Comparison of ENCODE assay signal across 9 cellular contexts in genomic region chr3:52253314-52254260, GRCh38. TPM values are rescaled to one million over a fixed set of nuclear protein-coding genes. Genes with fewer than 3 reads are reported as not detected.
DNase-seq lines count a peak whose midpoint lies in the region; ATAC-seq, FAIRE-seq and TF ChIP-seq lines count a peak whose summit lies in the region.
"Had no signal": no experiment of that assay in that cellular context is flagged by ENCODE, and none has a peak within 500 bp of the region (broad histone marks: within the 10 kb centered on the region; RNA-seq: fewer than 3 reads in every experiment).

No MANE protein-coding gene starts in this region.

- peak overlapping the region; percentile 37 for H3K27ac ChIP-seq in left ventricle myocardium inferior (replicated peaks)

- intact Hi-C loops in left ventricle myocardium inferior (cut with micrococcal nuclease) = no loop called here

- H3K9me3 ChIP-seq in left ventricle myocardium inferior (replicated peaks) = no peaks in the 10 kb centered on the region

- peak; percentile 87 for ATAC-seq in HG02610 (IDR thresholded peaks at IDR 0.05; ENCODE audit: unreplicated experiment)

- peak; percentile 95 for FAIRE-seq in GM12891 (lab: Jason Lieb, UNC)

- DNase-seq in GM12891 (ENCODE audit: insufficient read length, low spot score) = peak; percentile 81
- DNase-seq in NK-92 treated with Interleukin-12 subunit alpha and Interleukin-12 subunit beta, amount 100 ng/mL, for 24 hours (lab: John Stamatoyannopoulos, UW) = peak; percentile 66
- DNase-seq in activated T-cell treated with anti-CD3 and anti-CD28 coated beads, Interleukin-2, amount 50 U/mL, for 48 hours = peak; percentile 86 to 90
- DNase-seq in left ventricle myocardium inferior = no peak
- peak; percentile 76 for DNase-seq in stimulated activated CD4-positive, alpha-beta T cell treated with anti-CD3 and anti-CD28 coated beads, Interleukin-4, amount 100 ng/mL, for 1 hour
- no peak for DNase-seq in DMS79 (lab: John Stamatoyannopoulos, UW)
- no peak for DNase-seq in NCI-H146 treated with DMSO at 0.1 percent for 48 hours (lab: John Stamatoyannopoulos, UW; ENCODE audit: unreplicated experiment)

- no peak for TF ChIP-seq CTCF in left ventricle myocardium inferior (IDR thresholded peaks at IDR 0.05; ENCODE audit: borderline replicate concordance)

- peaks cover 90% of the 10 kb centered on the region for H3K36me3 ChIP-seq in left ventricle myocardium inferior

- H3K4me3 ChIP-seq in left ventricle myocardium inferior = no peak overlapping the region

- peak; percentile 30; the same call in 1 of the 2 replicates for TF ChIP-seq POLR2A in GM12891 (IDR thresholded peaks at IDR 0.05; ENCODE audit: low read depth, low read length)

- H3K27me3 ChIP-seq in left ventricle myocardium inferior (ENCODE audit: low read depth) = no peaks in the 10 kb centered on the region

- peaks cover 24% of the 10 kb centered on the region for H3K4me1 ChIP-seq in left ventricle myocardium inferior

TF ChIP-seq in GM12891, 5 proteins besides CTCF, POLR2A, EP300 and RAD21:
- TF ChIP-seq SPI1 (IDR thresholded peaks at IDR 0.05; ENCODE audit: low read depth, low read length) (peak; percentile 99), TAF1 (IDR thresholded peaks at IDR 0.05; ENCODE audit: low read depth, low read length) (no peak), POU2F2 (IDR thresholded peaks at IDR 0.05; ENCODE audit: low read depth, low read length) (peak; percentile 41; the same call in 1 of the 2 replicates), POLR2AphosphoS5 (IDR thresholded peaks at IDR 0.05; ENCODE audit: low read depth, low read length) (peak; percentile 55; the same call in 1 of the 2 replicates)

RNA-seq across cellular contexts. Expression of gene PPM1M, which starts 8.0 kb away (rescaled TPM):
- polyA plus RNA-seq in GM12891 (2012; ENCODE audit: low read depth, missing spikeins) = 19.3 TPM
- 9.2 TPM for total RNA-seq in left ventricle myocardium inferior

RNA-seq across cellular contexts. Expression of gene TWF2, which starts 14.6 kb away (rescaled TPM):
- 45.3 TPM for polyA plus RNA-seq in GM12891 (2012; ENCODE audit: low read depth, missing spikeins)
- 115 TPM for total RNA-seq in left ventricle myocardium inferior

RNA-seq across cellular contexts. Expression of gene WDR82, which starts 24.9 kb away (rescaled TPM):
- 26.5 TPM for polyA plus RNA-seq in GM12891 (2012; ENCODE audit: low read depth, missing spikeins)
- total RNA-seq in left ventricle myocardium inferior = 61.6 TPM

RNA-seq across cellular contexts. Expression of gene TLR9, which starts 28.1 kb away (rescaled TPM):
- polyA plus RNA-seq in GM12891 (2012; ENCODE audit: low read depth, missing spikeins) = 1.8 TPM
- 0.66 TPM for total RNA-seq in left ventricle myocardium inferior
- total RNA-seq: kidney epithelial cell had no signal

RNA-seq across cellular contexts. Expression of gene GLYCTK, which starts 34.0 kb away (rescaled TPM):
- polyA plus RNA-seq in GM12891 (2012; ENCODE audit: low read depth, missing spikeins) = 11.0 TPM
- total RNA-seq in left ventricle myocardium inferior = 4.0 TPM

Comparison
In these comparisons a context has a peak if more than half of its experiments do, and no peak if none do; other contexts are left out.
1. DNase-seq: peak in GM12891 (single experiment), NK-92 treated with Interleukin-12 subunit alpha and Interleukin-12 subunit beta, amount 100 ng/mL, for 24 hours (single experiment), activated T-cell treated with anti-CD3 and anti-CD28 coated beads, Interleukin-2, amount 50 U/mL, for 48 hours (2 of 2) and stimulated activated CD4-positive, alpha-beta T cell treated with anti-CD3 and anti-CD28 coated beads, Interleukin-4, amount 100 ng/mL, for 1 hour (single experiment); none in left ventricle myocardium inferior (single experiment), DMS79 (single experiment) and NCI-H146 treated with DMSO at 0.1 percent for 48 hours (single experiment).